ENCODE assay signal across 11 cellular contexts in genomic region chr4:10664408-10664807, GRCh38. TPM values are rescaled to one million over a fixed set of nuclear protein-coding genes. Genes with fewer than 3 reads are reported as not detected.
DNase-seq lines count a peak whose midpoint lies in the region; ATAC-seq and TF ChIP-seq lines count a peak whose summit lies in the region.
"Had no signal": no experiment of that assay in that cellular context is flagged by ENCODE, and none has a peak within 500 bp of the region (broad histone marks: within the 10 kb centered on the region; RNA-seq: fewer than 3 reads in every experiment).

No MANE protein-coding gene starts in this region.

- H3K9ac ChIP-seq in skeletal muscle satellite cell (ENCODE audit: low read depth, low read length) (no peak overlapping the region), trophoblast cell (ENCODE audit: low read length) (no peak overlapping the region)

- ATAC-seq in GM18868 (IDR thresholded peaks at IDR 0.05; ENCODE audit: unreplicated experiment) (peak; percentile 29), GM19467 (IDR thresholded peaks at IDR 0.05; ENCODE audit: unreplicated experiment) (no peak)
- ATAC-seq: stimulated activated naive B cell treated with anti-CD40 and anti-IgM and Interleukin-4, amounts not matched to agents 10 μg/mL and 1 μg/mL and 100 μg/mL, for 72 hours had no signal

- no peak overlapping the region for H2AK5ac ChIP-seq in trophoblast cell (ENCODE audit: low read length)

- DNase-seq in glomerular visceral epithelial cell (ENCODE audit: extremely low spot score) (peak; percentile 87), NOMO-1 treated with dmso at 0.1 percent for 144 hours (lab: John Stamatoyannopoulos, UW; ENCODE audit: unreplicated experiment) (no peak), trophoblast cell (no peak)
- DNase-seq in effector CD4-positive, alpha-beta T cell, result no peak
- DNase-seq: activated T-cell treated with anti-CD3 and anti-CD28 coated beads, Interleukin-2, amount 50 U/mL, for 1 hour; stimulated activated naive B cell treated with anti-CD40 and anti-IgM and Interleukin-4, amounts not matched to agents 10 μg/mL and 1 μg/mL and 100 μg/mL, for 72 hours had no signal

- H3K27me3 ChIP-seq in skeletal muscle satellite cell (ENCODE audit: control insufficient read depth, insufficient read depth, low read length) (peaks cover 15% of the 10 kb centered on the region), trophoblast cell (ENCODE audit: insufficient read depth, low read length) (no peaks in the 10 kb centered on the region)
- H3K27me3 ChIP-seq: SJSA1 had no signal

- no peak overlapping the region for H3K23ac ChIP-seq in trophoblast cell (ENCODE audit: low read length)

- H2BK120ac ChIP-seq in trophoblast cell (ENCODE audit: insufficient read depth, low read length, poor library complexity), result no peak overlapping the region

- H3K4me1 ChIP-seq in skeletal muscle satellite cell (ENCODE audit: control insufficient read depth, insufficient read depth, low read length) (peaks cover 12% of the 10 kb centered on the region), trophoblast cell (ENCODE audit: control insufficient read depth in 1 of 2, insufficient read depth in 2 of 2, low read length in 2 of 2) (no peaks in the 10 kb centered on the region)
- H3K4me1 ChIP-seq: SJSA1 had no signal

- H2AFZ ChIP-seq in trophoblast cell (ENCODE audit: insufficient read depth, low read length, poor library complexity), result no peak overlapping the region

- H3K18ac ChIP-seq in trophoblast cell (ENCODE audit: low read length), result no peak overlapping the region

- H2BK12ac ChIP-seq in trophoblast cell (ENCODE audit: low read length), result no peak overlapping the region

- H3K9me3 ChIP-seq in skeletal muscle satellite cell (replicated peaks; ENCODE audit: low read length) (no peaks in the 10 kb centered on the region), trophoblast cell (ENCODE audit: insufficient read depth, low read depth, low read length) (peaks cover 2% of the 10 kb centered on the region)
- H3K9me3 ChIP-seq: SJSA1 had no signal

- H3K27ac ChIP-seq in VCaP (peak overlapping the region; percentile 78), trophoblast cell (ENCODE audit: low read depth, low read length) (no peak overlapping the region)
- H3K27ac ChIP-seq: SJSA1 had no signal

- no peak overlapping the region for H3K4me3 ChIP-seq in skeletal muscle satellite cell (ENCODE audit: low read length)
- no peak overlapping the region for H3K4me3 ChIP-seq in trophoblast cell (ENCODE audit: low read depth, low read length)
- H3K4me3 ChIP-seq: SJSA1 had no signal

- H4K8ac ChIP-seq in trophoblast cell (ENCODE audit: low read depth, low read length), result no peak overlapping the region

- no peak overlapping the region for H2BK5ac ChIP-seq in trophoblast cell (ENCODE audit: low read depth, low read length, poor library complexity)

- H3K79me2 ChIP-seq in trophoblast cell (ENCODE audit: control insufficient read depth, insufficient read depth, low read length, poor library complexity), result no peaks in the 10 kb centered on the region

- H3K36me3 ChIP-seq in skeletal muscle satellite cell (ENCODE audit: insufficient read depth, low read length), result no peaks in the 10 kb centered on the region
- no peaks in the 10 kb centered on the region for H3K36me3 ChIP-seq in trophoblast cell (ENCODE audit: control insufficient read depth in 1 of 2, insufficient read depth in 2 of 2, low read length in 2 of 2)
- H3K36me3 ChIP-seq: SJSA1 had no signal

- H4K91ac ChIP-seq in trophoblast cell (ENCODE audit: low read depth, low read length), result no peak overlapping the region

- TF ChIP-seq CTCF in VCaP (conservative IDR thresholded peaks at IDR 0.05), result no peak

- peak overlapping the region; percentile 8 for H3K4me2 ChIP-seq in skeletal muscle satellite cell (ENCODE audit: low read length)
- no peak overlapping the region for H3K4me2 ChIP-seq in trophoblast cell (ENCODE audit: low read length)

- H3K79me1 ChIP-seq in trophoblast cell (ENCODE audit: low read length), result no peaks in the 10 kb centered on the region

- H3K4ac ChIP-seq in trophoblast cell (ENCODE audit: low read depth, low read length), result no peak overlapping the region

- no CpG with 5 or more reads among the region's 5 CpGs for whole genome bisulfite sequencing in trophoblast cell (ENCODE audit: extremely low coverage, insufficient coverage, insufficient read length)

- H3K14ac ChIP-seq in trophoblast cell (ENCODE audit: low read length), result no peak overlapping the region

- no peak overlapping the region for H4K12ac ChIP-seq in trophoblast cell (ENCODE audit: low read depth, low read length)

RNA-seq across cellular contexts. Expression of gene CLNK, which starts 20.2 kb away (rescaled TPM):
- total RNA-seq in skeletal muscle satellite cell (2012; rRNA removed), result not detected in 2 replicates
- 0.03 TPM in 2 replicates for polyA plus RNA-seq in trophoblast cell (2013)
- total RNA-seq: SJSA1 had no signal
